Comparison of ENCODE assay signal across 8 cellular contexts in genomic region chr9:129177791-129178578, GRCh38. TPM values are rescaled to one million over a fixed set of nuclear protein-coding genes. Genes with fewer than 3 reads are reported as not detected.
DNase-seq lines count a peak whose midpoint lies in the region; ATAC-seq and TF ChIP-seq lines count a peak whose summit lies in the region.

TSS of gene IER5L (minus strand) at chr9:129178261. CDS start at chr9:129178052, 209 bp downstream.

- H3K4me3 Mint-ChIP-seq in activated CD8-positive, alpha-beta memory T cell treated with anti-CD3 and anti-CD28 coated beads, Interleukin-2, amount 10 ng/mL, durations not matched to agents 7 days and 5 days, result peak within 1 kb of the TSS; percentile 82
- H3K4me3 Mint-ChIP-seq in endodermal cell, result peak within 1 kb of the TSS; percentile 80

- peak within 1 kb of the TSS; percentile 90 for H3K4me3 ChIP-seq in endodermal cell (ENCODE audit: low read length)

- H3K9me3 Mint-ChIP-seq in activated CD8-positive, alpha-beta memory T cell treated with anti-CD3 and anti-CD28 coated beads, Interleukin-2, amount 10 ng/mL, durations not matched to agents 7 days and 5 days (ENCODE audit: low read depth), result no peaks in the 10 kb centered on the region
- H3K9me3 Mint-ChIP-seq in endodermal cell, result no peaks in the 10 kb centered on the region

- H3K36me3 ChIP-seq in endodermal cell (ENCODE audit: control insufficient read depth, insufficient read depth, low read length), result no peaks in the 10 kb centered on the region

- H3K27ac ChIP-seq in endodermal cell (ENCODE audit: low read depth, low read length), result peak within 1 kb of the TSS; percentile 89

- peak; percentile 96 for DNase-seq in COLO668 (lab: John Stamatoyannopoulos, UW; ENCODE audit: unreplicated experiment)
- peak; percentile 97 for DNase-seq in HT-29 (ENCODE audit: low spot score)
- peak; percentile 91 to 98 for DNase-seq in NOMO-1 (lab: John Stamatoyannopoulos, UW; ENCODE audit: unreplicated experiment in 2 of 2)
- peak; percentile 96 for DNase-seq in activated CD8-positive, alpha-beta memory T cell treated with anti-CD3 and anti-CD28 coated beads, Interleukin-2, amount 10 ng/mL, durations not matched to agents 7 days and 5 days
- DNase-seq in endodermal cell, result peak; percentile 98
- DNase-seq in mesenteric fat pad (ENCODE audit: low spot score), result peak; percentile 97
- peak; percentile 92 for DNase-seq in stimulated activated CD8-positive, alpha-beta memory T cell treated with anti-CD3 and anti-CD28 coated beads, Interleukin-12 subunit alpha, Interleukin-12 subunit beta, amount 100 ng/mL, for 4 hours (ENCODE audit: low read depth)

- H3K27ac Mint-ChIP-seq in activated CD8-positive, alpha-beta memory T cell treated with anti-CD3 and anti-CD28 coated beads, Interleukin-2, amount 10 ng/mL, durations not matched to agents 7 days and 5 days, result peak within 1 kb of the TSS; percentile 63
- peak within 1 kb of the TSS; percentile 93 for H3K27ac Mint-ChIP-seq in endodermal cell

- H3K9ac ChIP-seq in endodermal cell (ENCODE audit: extremely low read depth, low read length, poor library complexity, severe bottlenecking), result peak within 1 kb of the TSS; percentile 30

- H3K36me3 Mint-ChIP-seq in activated CD8-positive, alpha-beta memory T cell treated with anti-CD3 and anti-CD28 coated beads, Interleukin-2, amount 10 ng/mL, durations not matched to agents 7 days and 5 days, result no peaks in the 10 kb centered on the region
- H3K36me3 Mint-ChIP-seq in endodermal cell (ENCODE audit: low read depth), result no peaks in the 10 kb centered on the region

- CTCF ChIA-PET in activated CD8-positive, alpha-beta memory T cell treated with anti-CD3 and anti-CD28 coated beads, Interleukin-2, amount 10 ng/mL, durations not matched to agents 7 days and 5 days (lab: Charles Lee), result interaction anchor here (0.6 to 13.4 kb wide), 17 partner anchors 9 to 612 kb away, joined by 3 to 249 read pairs (median 5); no protein-coding TSS in a partner anchor

- WGBS in endodermal cell (ENCODE audit: insufficient coverage in 1 of 2, insufficient read length in 1 of 2), 2 experiments, result 0% methylated on average over 48 to 91 of the region's 91 CpGs

- peaks cover 31% of the 10 kb centered on the region for H3K27me3 ChIP-seq in endodermal cell (ENCODE audit: control insufficient read depth, insufficient read depth, low read length, poor library complexity, severe bottlenecking)

- peaks cover 9% of the 10 kb centered on the region for H3K4me1 Mint-ChIP-seq in activated CD8-positive, alpha-beta memory T cell treated with anti-CD3 and anti-CD28 coated beads, Interleukin-2, amount 10 ng/mL, durations not matched to agents 7 days and 5 days
- peaks cover 34% of the 10 kb centered on the region for H3K4me1 Mint-ChIP-seq in endodermal cell

- peaks cover 18% of the 10 kb centered on the region for H3K4me1 ChIP-seq in endodermal cell (ENCODE audit: control insufficient read depth, insufficient read depth, low read length)

- peak; percentile 66 for ATAC-seq in GM21360 (IDR thresholded peaks at IDR 0.05; ENCODE audit: unreplicated experiment)
- ATAC-seq in activated CD8-positive, alpha-beta memory T cell treated with anti-CD3 and anti-CD28 coated beads, Interleukin-2, amount 10 ng/mL, durations not matched to agents 7 days and 5 days, result peak; percentile 85

- no peak for TF ChIP-seq CTCF in endodermal cell (conservative IDR thresholded peaks at IDR 0.05)

- peaks cover 9% of the 10 kb centered on the region for H3K27me3 Mint-ChIP-seq in activated CD8-positive, alpha-beta memory T cell treated with anti-CD3 and anti-CD28 coated beads, Interleukin-2, amount 10 ng/mL, durations not matched to agents 7 days and 5 days
- peaks cover 47% of the 10 kb centered on the region for H3K27me3 Mint-ChIP-seq in endodermal cell (ENCODE audit: insufficient read depth)

- H3K9me3 ChIP-seq in endodermal cell (ENCODE audit: control insufficient read depth, low read length), result no peaks in the 10 kb centered on the region

RNA-seq across cellular contexts. Expression of gene IER5L, which starts in this region (rescaled TPM):
- total RNA-seq in HT-29 (2014; rRNA removed; shearing (Covaris generic)), result 68.5 and 77.2 TPM in 2 replicates
- total RNA-seq in activated CD8-positive, alpha-beta memory T cell treated with anti-CD3 and anti-CD28 coated beads, Interleukin-2, amount 10 ng/mL, durations not matched to agents 7 days and 5 days, result 1 to 10 TPM; 4.9 to 6.1 TPM
- total RNA-seq in endodermal cell, result 1 to 10 TPM; 6.8 to 8.1 TPM
- 48.3 TPM for polyA plus RNA-seq in endodermal cell (2013, experiment 1 of 2)
- polyA plus RNA-seq in endodermal cell (2013, experiment 2 of 2), result 51.1 TPM
- 13.8 TPM for total RNA-seq in mesenteric fat pad

Comparison
In these comparisons a context has a peak if more than half of its experiments do, and no peak if none do; other contexts are left out.
1. Peak in every context shown above with its lines: DNase-seq, ATAC-seq, H3K4me3 ChIP-seq and H3K27ac ChIP-seq.